ENCODE assay signal across 14 cellular contexts in the genomic region with DNA sequence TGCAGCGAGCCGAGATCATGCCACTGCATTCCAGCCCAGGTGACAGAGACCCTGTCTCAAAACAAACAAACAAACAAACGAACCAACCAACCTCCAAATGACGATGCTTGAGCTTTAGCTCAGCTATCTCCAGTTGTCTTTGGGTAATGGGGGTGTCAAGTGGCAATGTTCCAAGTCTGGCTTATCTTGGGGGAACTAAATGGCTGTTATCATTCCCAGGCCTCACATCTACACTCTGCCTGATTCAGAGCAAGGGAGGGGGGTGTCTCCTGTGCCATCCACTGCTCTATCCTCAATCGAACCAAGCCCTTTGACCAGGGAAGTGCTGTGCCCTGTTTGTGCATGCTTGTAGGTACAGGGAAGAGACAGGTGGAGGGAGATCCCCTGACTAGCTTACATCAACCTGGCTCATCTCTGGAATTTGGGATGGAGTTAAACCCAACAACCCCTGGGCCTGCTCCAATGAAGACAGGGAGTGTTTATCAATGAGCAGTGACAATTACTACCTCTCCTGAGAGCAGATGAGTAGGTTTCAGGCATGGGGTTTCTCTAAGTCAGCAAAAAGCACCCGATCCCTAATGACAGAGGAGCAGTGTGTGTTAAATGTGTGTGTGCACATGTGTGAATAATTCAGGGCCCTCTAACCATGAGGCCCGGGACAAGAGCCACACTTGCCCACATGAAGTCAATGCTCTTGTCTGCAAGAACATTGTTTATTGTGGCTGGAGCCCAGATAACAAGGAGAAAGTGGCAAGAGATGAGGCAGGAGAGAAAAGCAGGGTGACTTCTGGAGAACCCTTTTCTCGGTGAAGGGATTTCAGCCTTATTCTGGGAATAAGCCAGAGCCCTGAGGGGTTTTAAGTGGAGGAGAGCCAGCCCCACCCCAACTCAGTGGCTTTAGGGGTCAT. TPM values are rescaled to one million over a fixed set of nuclear protein-coding genes. Genes with fewer than 3 reads are reported as not detected.
A peak's percentile ranks its signal among the peaks of the same experiment; 100 is the strongest.
DNase-seq lines count a peak whose midpoint lies in the region; ATAC-seq, FAIRE-seq and TF ChIP-seq lines count a peak whose summit lies in the region.
"Had no signal": no experiment of that assay in that cellular context is flagged by ENCODE, and none has a peak within 500 bp of the region (broad histone marks: within the 10 kb centered on the region; RNA-seq: fewer than 3 reads in every experiment).

No MANE protein-coding gene starts in this region.

- H3K4me1 ChIP-seq in spleen (peaks cover 0 to 26% (median 15%) of the 10 kb centered on the region in 6 donors), vagina (no peaks in the 10 kb centered on the region)
- H3K4me1 ChIP-seq: breast epithelium had no signal

- TF ChIP-seq CTCF in bronchial epithelial cell (IDR thresholded peaks at IDR 0.05; ENCODE audit: insufficient read depth, low read length, severe bottlenecking) (no peak), spleen (IDR thresholded peaks at IDR 0.05 in 8 of 11, conservative IDR thresholded peaks at IDR 0.05 in 3 of 11) (no peak), vagina (IDR thresholded peaks at IDR 0.05) (no peak)

- intact Hi-C loops in spleen (cut with DNase I; ENCODE audit: low total_unique reads) (no loop called here), vagina (cut with DNase I) (no loop called here)

- no peak overlapping the region for H3K4me3 Mint-ChIP-seq in activated CD8-positive, alpha-beta memory T cell treated with anti-CD3 and anti-CD28 coated beads, Interleukin-2, amount 10 ng/mL, durations not matched to agents 7 days and 5 days

- no peak for ATAC-seq in activated CD8-positive, alpha-beta memory T cell treated with anti-CD3 and anti-CD28 coated beads, Interleukin-2, amount 10 ng/mL, durations not matched to agents 7 days and 5 days
- ATAC-seq in GM18520 (IDR thresholded peaks at IDR 0.05; ENCODE audit: unreplicated experiment) (no peak), HG02623 (IDR thresholded peaks at IDR 0.05; ENCODE audit: unreplicated experiment) (no peak)

- H3K9me3 ChIP-seq in spleen: no peaks in the 10 kb centered on the region
- H3K9me3 ChIP-seq in vagina: no peaks in the 10 kb centered on the region
- H3K9me3 ChIP-seq: breast epithelium, heart left ventricle had no signal

- H3K27me3 ChIP-seq in bronchial epithelial cell (ENCODE audit: control insufficient read depth, insufficient read depth, low read length): no peaks in the 10 kb centered on the region
- H3K27me3 ChIP-seq in spleen (replicated peaks in 1 of 7): no peaks in the 10 kb centered on the region
- no peaks in the 10 kb centered on the region for H3K27me3 ChIP-seq in vagina
- H3K27me3 ChIP-seq: breast epithelium, heart left ventricle had no signal

- peaks cover 24% of the 10 kb centered on the region for H3K4me1 Mint-ChIP-seq in activated CD8-positive, alpha-beta memory T cell treated with anti-CD3 and anti-CD28 coated beads, Interleukin-2, amount 10 ng/mL, durations not matched to agents 7 days and 5 days

- no peaks in the 10 kb centered on the region for H3K36me3 ChIP-seq in bronchial epithelial cell (ENCODE audit: control insufficient read depth, insufficient read depth, low read length)
- no peaks in the 10 kb centered on the region for H3K36me3 ChIP-seq in spleen
- H3K36me3 ChIP-seq in vagina: no peaks in the 10 kb centered on the region
- H3K36me3 ChIP-seq: breast epithelium, heart left ventricle had no signal

- H3K27ac ChIP-seq in spleen: peak overlapping the region; percentile 36 to 86 (median 72)
- H3K27ac ChIP-seq in vagina: no peak overlapping the region
- H3K27ac ChIP-seq: breast epithelium had no signal

- DNase-seq in activated CD8-positive, alpha-beta memory T cell treated with anti-CD3 and anti-CD28 coated beads, Interleukin-2, amount 10 ng/mL, durations not matched to agents 7 days and 5 days: no peak
- no peak for DNase-seq in activated CD8-positive, alpha-beta memory T cell treated with anti-CD3 and anti-CD28 coated beads, Interleukin-2, amount 50 U/mL, for 48 hours
- peak; percentile 66 for DNase-seq in OCI-M1 (lab: John Stamatoyannopoulos, UW)
- DNase-seq in bronchial epithelial cell (ENCODE audit: low read depth): no peak
- DNase-seq in spleen: no peak
- DNase-seq in vagina (ENCODE audit: extremely low spot score in 2 of 2): no peak
- DNase-seq: ACHN, DMS79, NCI-H1436 treated with DMSO at 0.1 percent for 48 hours, trophoblast cell had no signal

- no peaks in the 10 kb centered on the region for H3K9me3 Mint-ChIP-seq in activated CD8-positive, alpha-beta memory T cell treated with anti-CD3 and anti-CD28 coated beads, Interleukin-2, amount 10 ng/mL, durations not matched to agents 7 days and 5 days (ENCODE audit: low read depth)

- H3K27ac Mint-ChIP-seq in activated CD8-positive, alpha-beta memory T cell treated with anti-CD3 and anti-CD28 coated beads, Interleukin-2, amount 10 ng/mL, durations not matched to agents 7 days and 5 days: peak overlapping the region; percentile 84

- H3K4me3 ChIP-seq in bronchial epithelial cell (ENCODE audit: low read depth, low read length) (no peak overlapping the region), spleen (peak overlapping the region in 1 of 8 donors; percentile 47), vagina (no peak overlapping the region)
- H3K4me3 ChIP-seq: breast epithelium, heart left ventricle had no signal

- TF ChIP-seq POLR2A in spleen (IDR thresholded peaks at IDR 0.05): no peak
- TF ChIP-seq POLR2A in vagina (IDR thresholded peaks at IDR 0.05): no peak

- CTCF ChIA-PET in activated CD8-positive, alpha-beta memory T cell treated with anti-CD3 and anti-CD28 coated beads, Interleukin-2, amount 10 ng/mL, durations not matched to agents 7 days and 5 days (lab: Charles Lee): interaction anchor here (1.0 to 2.5 kb wide), 7 partner anchors 13 to 700 kb away, joined by 3 to 7 read pairs (median 3); partner anchors contain the start of genes ADAM15 and IL6R

- FAIRE-seq in bronchial epithelial cell (lab: Jason Lieb, UNC): peak; percentile 50

- H3K36me3 Mint-ChIP-seq in activated CD8-positive, alpha-beta memory T cell treated with anti-CD3 and anti-CD28 coated beads, Interleukin-2, amount 10 ng/mL, durations not matched to agents 7 days and 5 days: peaks cover 5% of the 10 kb centered on the region

- WGBS in spleen, 5 donors: 84 to 90% (median 86%) methylated on average over 8 of the region's 8 CpGs

- no peaks in the 10 kb centered on the region for H3K27me3 Mint-ChIP-seq in activated CD8-positive, alpha-beta memory T cell treated with anti-CD3 and anti-CD28 coated beads, Interleukin-2, amount 10 ng/mL, durations not matched to agents 7 days and 5 days

RNA-seq across cellular contexts. Expression of gene IL6R, which starts 20.2 kb away (rescaled TPM):
- under 1 TPM; 0.53 to 0.66 TPM for total RNA-seq in activated CD8-positive, alpha-beta memory T cell treated with anti-CD3 and anti-CD28 coated beads, Interleukin-2, amount 10 ng/mL, durations not matched to agents 7 days and 5 days
- total RNA-seq in bronchial epithelial cell (47.9 and 70.0 TPM in 2 replicates), spleen (10 to 100 TPM; 40.3 to 74.5 (median 55.5) TPM), vagina (50.8 TPM)
- polyA plus RNA-seq in spleen: 1 to 10 TPM; 2.8 to 6.1 (median 3.9) TPM

RNA-seq across cellular contexts. Expression of gene ATP8B2, which starts 59.6 kb away (rescaled TPM):
- total RNA-seq in activated CD8-positive, alpha-beta memory T cell treated with anti-CD3 and anti-CD28 coated beads, Interleukin-2, amount 10 ng/mL, durations not matched to agents 7 days and 5 days: 10 to 100 TPM; 46.3 to 67.3 TPM
- 15.5 and 26.8 TPM in 2 replicates for total RNA-seq in bronchial epithelial cell
- total RNA-seq in spleen: 100 to 1,000 TPM in 2 of 7 donors, 10 to 100 TPM in 5; 42.3 to 107 (median 66.7) TPM
- polyA plus RNA-seq in spleen: 10 to 100 TPM in 1 of 3 donors, 1 to 10 TPM in 2; 5.4 to 17.0 (median 6.4) TPM
- 65.1 TPM for total RNA-seq in vagina

Comparison
In these comparisons a context has a peak if more than half of its experiments do, and no peak if none do; other contexts are left out.
1. RNA of gene IL6R, which starts 20.2 kb away (total RNA-seq): 40.3 to 74.5 TPM in spleen, 50.8 TPM in vagina (single experiment) and 47.9 to 70.0 TPM in bronchial epithelial cell; 0.53 to 0.66 TPM in activated CD8-positive, alpha-beta memory T cell treated with anti-CD3 and anti-CD28 coated beads, Interleukin-2, amount 10 ng/mL, durations not matched to agents 7 days and 5 days; every median in the first group is over 10 times any median in the second.